8 cellular contexts compared by ENCODE assay signal in genomic region chr10:98134431-98135221, GRCh38. TPM values are rescaled to one million over a fixed set of nuclear protein-coding genes. Genes with fewer than 3 reads are reported as not detected.
A peak's percentile ranks its signal among the peaks of the same experiment; 100 is the strongest.
DNase-seq lines count a peak whose midpoint lies in the region; ATAC-seq and TF ChIP-seq lines count a peak whose summit lies in the region.

Gene R3HCC1L (plus strand): TSS chr10:98134657. CDS start chr10:98208115, 73,458 bp downstream.

- TF ChIP-seq POLR2A in NB4 (IDR thresholded peaks at IDR 0.05; ENCODE audit: extremely low read depth, insufficient read length): peak; percentile 96
- peak; percentile 57 for TF ChIP-seq POLR2A in testis (IDR thresholded peaks at IDR 0.05)

- H3K9me3 ChIP-seq in osteoblast (ENCODE audit: low read depth, low read length) (no peaks in the 10 kb centered on the region), testis (no peaks in the 10 kb centered on the region)

- 1% methylated on average over 61 to 64 of the region's 64 CpGs for WGBS in testis, 2 donors

- H3K36me3 ChIP-seq in osteoblast (ENCODE audit: insufficient read depth, low read length): no peaks in the 10 kb centered on the region
- H3K36me3 ChIP-seq in testis (ENCODE audit: low read depth, missing control alignments): no peaks in the 10 kb centered on the region

- peaks cover 6% of the 10 kb centered on the region for H3K4me1 ChIP-seq in osteoblast (ENCODE audit: insufficient read depth, low read length)
- peaks cover 13% of the 10 kb centered on the region for H3K4me1 ChIP-seq in testis

- H4K20me1 ChIP-seq in osteoblast (ENCODE audit: insufficient read depth, low read length): no peaks in the 10 kb centered on the region

- H3K27ac Mint-ChIP-seq in activated naive CD4-positive, alpha-beta T cell treated with anti-CD3 and anti-CD28 coated beads, Interleukin-2, amount 50 U/mL, for 72 hours: peak within 1 kb of the TSS; percentile 74 to 89
- H3K27ac Mint-ChIP-seq in glutamatergic neuron (ENCODE audit: unreplicated experiment): peak within 1 kb of the TSS; percentile 20

- DNase-seq in GM10248 (ENCODE audit: extremely low spot score) (peak; percentile 90), NB4 (ENCODE audit: low read depth) (peak; percentile 93), SKM-1 (lab: John Stamatoyannopoulos, UW; ENCODE audit: unreplicated experiment) (peak; percentile 83), glutamatergic neuron (peak; percentile 95), osteoblast (ENCODE audit: insufficient read length, low spot score, missing footprints) (peak; percentile 92), testis (peak; percentile 95)
- DNase-seq in activated naive CD4-positive, alpha-beta T cell treated with anti-CD3 and anti-CD28 coated beads, Interleukin-2, amount 50 U/mL, for 72 hours (ENCODE audit: low spot score in 2 of 2): peak; percentile 94 to 96

- H3K4me3 ChIP-seq in NB4 (ENCODE audit: low read depth, low read length): peak within 1 kb of the TSS; percentile 78
- H3K4me3 ChIP-seq in osteoblast (ENCODE audit: insufficient read depth, low read length): peak within 1 kb of the TSS; percentile 92
- H3K4me3 ChIP-seq in testis: peak within 1 kb of the TSS; percentile 87 to 93

- H3K79me2 ChIP-seq in osteoblast (ENCODE audit: insufficient read depth, low read length): peaks cover 50% of the 10 kb centered on the region

- H3K27ac ChIP-seq in osteoblast (ENCODE audit: low read depth, low read length) (peak within 1 kb of the TSS; percentile 94), testis (peak within 1 kb of the TSS; percentile 91 to 93)

- H2AFZ ChIP-seq in osteoblast (ENCODE audit: low read length): peak within 1 kb of the TSS; percentile 95

- peaks cover 13 to 25% of the 10 kb centered on the region in 2 donors for H3K36me3 Mint-ChIP-seq in activated naive CD4-positive, alpha-beta T cell treated with anti-CD3 and anti-CD28 coated beads, Interleukin-2, amount 50 U/mL, for 72 hours
- peaks cover 5% of the 10 kb centered on the region for H3K36me3 Mint-ChIP-seq in glutamatergic neuron (ENCODE audit: unreplicated experiment)

- peaks cover 6% of the 10 kb centered on the region for H3K4me1 Mint-ChIP-seq in glutamatergic neuron (ENCODE audit: low read depth, unreplicated experiment)

- H3K4me2 ChIP-seq in osteoblast (ENCODE audit: insufficient read depth, low read length): peak within 1 kb of the TSS; percentile 96

- peaks cover 2% of the 10 kb centered on the region for H3K27me3 Mint-ChIP-seq in glutamatergic neuron (ENCODE audit: unreplicated experiment)

- CTCF ChIA-PET in GM10248 (lab: Yijun Ruan, JAX): interaction anchor here (0.7 to 1.6 kb wide), 8 partner anchors 8 to 37 kb away, joined by 3 to 6 read pairs (median 3); no protein-coding TSS in a partner anchor

- peak; percentile 88 for ATAC-seq in HG02571 (IDR thresholded peaks at IDR 0.05; ENCODE audit: unreplicated experiment)
- peak; percentile 97 for ATAC-seq in activated naive CD4-positive, alpha-beta T cell treated with anti-CD3 and anti-CD28 coated beads, Interleukin-2, amount 50 U/mL, for 72 hours

- H3K4me3 Mint-ChIP-seq in glutamatergic neuron (ENCODE audit: unreplicated experiment): peak within 1 kb of the TSS; percentile 80

- TF ChIP-seq CTCF in GM10248 (IDR thresholded peaks at IDR 0.05; ENCODE audit: control extremely low read depth, extremely low read depth, low read depth, missing control alignments) (no peak), NB4 (IDR thresholded peaks at IDR 0.05; ENCODE audit: low read depth, low read length) (no peak), glutamatergic neuron (IDR thresholded peaks at IDR 0.05; ENCODE audit: partially characterized antibody, unreplicated experiment) (no peak), osteoblast (IDR thresholded peaks at IDR 0.05; ENCODE audit: extremely low read depth, low read depth, low read length) (no peak), testis (IDR thresholded peaks at IDR 0.05) (no peak)

- POLR2A ChIA-PET in GM10248 (lab: Yijun Ruan, JAX): no interaction called here

- peaks cover 3 to 4% of the 10 kb centered on the region in 2 donors for H3K9me3 Mint-ChIP-seq in activated naive CD4-positive, alpha-beta T cell treated with anti-CD3 and anti-CD28 coated beads, Interleukin-2, amount 50 U/mL, for 72 hours
- H3K9me3 Mint-ChIP-seq in glutamatergic neuron (ENCODE audit: unreplicated experiment): peaks cover 2% of the 10 kb centered on the region

- intact Hi-C loops in testis (cut with DNase I; ENCODE audit: low total_unique reads): no loop called here

- no peaks in the 10 kb centered on the region for H3K27me3 ChIP-seq in osteoblast (ENCODE audit: insufficient read depth, low read length)
- no peaks in the 10 kb centered on the region for H3K27me3 ChIP-seq in testis

RNA-seq across cellular contexts. Expression of gene R3HCC1L, which starts in this region (rescaled TPM):
- 10 to 100 TPM; 15.4 to 16.7 TPM for total RNA-seq in activated naive CD4-positive, alpha-beta T cell treated with anti-CD3 and anti-CD28 coated beads, Interleukin-2, amount 50 U/mL, for 72 hours
- total RNA-seq in glutamatergic neuron (ENCODE audit: unreplicated experiment) (13.6 TPM), osteoblast (13.3 and 15.9 TPM in 2 replicates), testis (10 to 100 TPM; 38.5 to 39.5 TPM)
- 36.9 TPM for polyA plus RNA-seq in testis (ENCODE audit: insufficient read depth, low read depth, low replicate concordance)

Comparison
In these comparisons a context has a peak if more than half of its experiments do, and no peak if none do; other contexts are left out.
1. Peak in every context shown above with its lines: DNase-seq, ATAC-seq, H3K4me3 ChIP-seq and H3K27ac ChIP-seq.